In the genomic region with DNA sequence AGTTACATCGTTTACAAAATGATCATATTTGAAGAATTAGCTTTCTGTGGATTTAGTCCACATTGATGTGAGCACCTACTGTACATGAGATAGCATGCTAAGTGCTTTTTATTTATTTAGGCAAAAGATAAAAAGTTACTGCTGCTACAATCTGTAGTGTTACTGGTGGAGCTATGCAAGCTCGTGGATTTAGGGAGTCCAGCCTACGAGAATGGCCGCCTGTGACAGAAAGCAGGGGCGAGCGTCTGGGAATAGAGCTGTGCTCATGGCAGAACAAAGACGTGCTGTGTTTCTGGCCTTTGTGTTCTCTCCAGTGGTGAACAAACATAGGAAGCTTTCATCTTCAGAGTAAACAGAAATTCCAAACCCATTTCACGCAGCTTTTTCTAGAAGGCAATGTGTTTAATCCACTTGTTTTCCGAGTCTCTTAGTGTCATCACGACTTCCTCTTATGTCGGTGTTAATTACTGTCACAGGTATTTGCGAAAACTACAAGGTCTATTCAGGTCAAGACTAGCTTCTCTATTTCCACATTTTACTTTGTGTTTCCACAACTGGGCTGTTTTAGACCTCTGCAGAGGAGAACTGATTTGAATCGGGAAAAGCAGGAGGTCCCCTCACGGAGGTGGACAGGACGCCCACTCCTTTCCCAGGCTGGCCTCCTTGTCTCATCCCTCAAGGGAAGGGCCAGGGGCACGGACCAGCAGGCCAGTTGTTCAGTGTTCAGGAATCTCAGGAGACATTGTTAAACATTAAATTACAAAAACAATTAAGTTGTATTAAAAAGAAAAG, we compare ENCODE assay signal across 14 cellular contexts.
DNase-seq lines count a peak whose midpoint lies in the region; ATAC-seq and TF ChIP-seq lines count a peak whose summit lies in the region.
"Had no signal": no experiment of that assay in that cellular context is flagged by ENCODE, and none has a peak within 500 bp of the region (broad histone marks: within the 10 kb centered on the region; RNA-seq: fewer than 3 reads in every experiment).

No MANE protein-coding gene starts in this region.

- TF ChIP-seq CTCF in neural crest cell (conservative IDR thresholded peaks at IDR 0.05), result no peak

- peak overlapping the region; percentile 79 for H3K4me3 Mint-ChIP-seq in neural crest cell
- H3K4me3 Mint-ChIP-seq: activated CD4-positive, alpha-beta T cell treated with anti-CD3 and anti-CD28 coated beads for 36 hours had no signal

- peaks cover 57% of the 10 kb centered on the region for H3K4me1 Mint-ChIP-seq in neural crest cell

- no peaks in the 10 kb centered on the region for H3K9me3 Mint-ChIP-seq in neural crest cell

- H3K27ac ChIP-seq in caudate nucleus (ENCODE audit: low read depth, low read length), result peak overlapping the region; percentile 99

- H3K27me3 Mint-ChIP-seq in neural crest cell (ENCODE audit: low read depth), result no peaks in the 10 kb centered on the region
- H3K27me3 Mint-ChIP-seq: activated CD4-positive, alpha-beta T cell treated with anti-CD3 and anti-CD28 coated beads for 36 hours had no signal

- H3K36me3 Mint-ChIP-seq in neural crest cell (ENCODE audit: low read depth), result peaks cover 8% of the 10 kb centered on the region

- DNase-seq in C1 segment of cervical spinal cord (lab: John Stamatoyannopoulos, UW), result peak in 12 of 14 donors; percentile 24 to 74 (median 58)
- peak; percentile 61 for DNase-seq in NCI-H2029 treated with DMSO at 0.1 percent for 48 hours (lab: John Stamatoyannopoulos, UW)
- DNase-seq in caudate nucleus (lab: John Stamatoyannopoulos, UW), result peak in 54 of 61 donors; percentile 12 to 91 (median 67)
- DNase-seq in neural crest cell (ENCODE audit: low read depth, low spot score), result peak; percentile 41
- no peak for DNase-seq in AG20443 (ENCODE audit: low spot score)
- DNase-seq in HT-29 (ENCODE audit: low spot score), result no peak
- DNase-seq: activated CD4-positive, alpha-beta T cell treated with anti-CD3 and anti-CD28 coated beads for 36 hours; IMR-90; mucosa of descending colon; NCI-H2227 treated with DMSO at 0.1 percent for 48 hours; stimulated activated CD4-positive, alpha-beta T cell treated with anti-CD3 and anti-CD28 coated beads, Interleukin-12 subunit alpha, Interleukin-12 subunit beta, amount 100 ng/mL, for 4 hours; stimulated activated CD8-positive, alpha-beta memory T cell treated with anti-CD3 and anti-CD28 coated beads, Interleukin-4, amount 100 ng/mL, for 48 hours had no signal

- peak overlapping the region; percentile 92 for H3K27ac Mint-ChIP-seq in neural crest cell (ENCODE audit: unreplicated experiment)
- H3K27ac Mint-ChIP-seq: activated CD4-positive, alpha-beta T cell treated with anti-CD3 and anti-CD28 coated beads for 36 hours had no signal

- ATAC-seq in HG03442 (IDR thresholded peaks at IDR 0.05; ENCODE audit: unreplicated experiment) (no peak), GM21447 (IDR thresholded peaks at IDR 0.05; ENCODE audit: unreplicated experiment) (no peak)
- ATAC-seq: activated CD4-positive, alpha-beta T cell treated with anti-CD3 and anti-CD28 coated beads for 36 hours; mucosa of descending colon had no signal

Comparison
In these comparisons a context has a peak if more than half of its experiments do, and no peak if none do; other contexts are left out.
1. DNase-seq: peak in C1 segment of cervical spinal cord (12 of 14), NCI-H2029 treated with DMSO at 0.1 percent for 48 hours (single experiment), caudate nucleus (54 of 61) and neural crest cell (single experiment); none in AG20443 (single experiment) and HT-29 (single experiment).